Comparison of ENCODE assay signal across 1 cellular context in the genomic region with DNA sequence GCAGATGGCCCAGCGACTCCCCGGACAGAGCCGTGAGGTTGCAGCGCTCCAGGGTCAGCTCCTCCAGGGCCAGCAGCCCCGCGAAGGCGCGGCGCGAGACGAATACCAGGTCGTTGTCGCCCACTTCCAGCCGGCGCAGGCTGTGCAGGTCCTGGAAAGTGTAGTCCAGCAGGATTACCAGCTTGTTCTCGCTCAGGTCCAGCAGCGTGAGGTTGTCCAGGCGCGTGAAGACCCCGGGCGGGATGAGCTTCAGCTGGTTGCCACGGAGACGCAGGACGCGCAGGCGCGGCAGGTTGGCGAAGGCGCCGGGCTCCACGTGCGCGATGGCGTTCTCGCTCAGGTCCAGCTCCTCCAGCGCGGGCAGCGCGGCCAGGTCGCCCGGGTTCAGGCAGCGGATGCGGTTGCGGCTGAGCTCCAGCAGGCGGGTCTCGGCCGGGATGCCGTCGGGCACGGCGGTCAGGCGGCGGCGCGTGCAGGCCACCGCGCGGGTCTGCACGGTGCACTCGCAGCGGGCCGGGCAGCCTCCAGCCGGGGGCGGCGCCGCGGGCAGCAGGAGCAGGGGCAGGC.
A peak's percentile ranks its signal among the peaks of the same experiment; 100 is the strongest.
TF ChIP-seq lines count a peak whose summit lies in the region.

No MANE protein-coding gene starts in this region.

TF ChIP-seq in HepG2, 621 proteins besides CTCF, POLR2A, EP300 and RAD21 (continued from another document and continues in another):
- TF ChIP-seq, protein P1, sequence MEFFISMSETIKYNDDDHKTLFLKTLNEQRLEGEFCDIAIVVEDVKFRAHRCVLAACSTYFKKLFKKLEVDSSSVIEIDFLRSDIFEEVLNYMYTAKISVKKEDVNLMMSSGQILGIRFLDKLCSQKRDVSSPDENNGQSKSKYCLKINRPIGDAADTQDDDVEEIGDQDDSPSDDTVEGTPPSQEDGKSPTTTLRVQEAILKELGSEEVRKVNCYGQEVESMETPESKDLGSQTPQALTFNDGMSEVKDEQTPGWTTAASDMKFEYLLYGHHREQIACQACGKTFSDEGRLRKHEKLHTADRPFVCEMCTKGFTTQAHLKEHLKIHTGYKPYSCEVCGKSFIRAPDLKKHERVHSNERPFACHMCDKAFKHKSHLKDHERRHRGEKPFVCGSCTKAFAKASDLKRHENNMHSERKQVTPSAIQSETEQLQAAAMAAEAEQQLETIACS (CRISPR knock-in tag; IDR thresholded peaks at IDR 0.05): peak; percentile 58
- TF ChIP-seq MYC (CRISPR knock-in tag; IDR thresholded peaks at IDR 0.05; ENCODE audit: borderline replicate concordance) (peak; percentile 45; the same call in 1 of the 2 replicates), ARNT2 (CRISPR knock-in tag; IDR thresholded peaks at IDR 0.05; ENCODE audit: low read depth) (0 out of 2 replicates have a peak, but pooled peaks have one; percentile 37), XBP1 (CRISPR knock-in tag; IDR thresholded peaks at IDR 0.05) (no peak), MLLT10 (CRISPR knock-in tag; IDR thresholded peaks at IDR 0.05) (no peak), ZNF674 (CRISPR knock-in tag; IDR thresholded peaks at IDR 0.05; ENCODE audit: low read depth) (0 out of 2 replicates have a peak, but pooled peaks have one; percentile 59), CAMTA2 (CRISPR knock-in tag; IDR thresholded peaks at IDR 0.05; ENCODE audit: borderline replicate concordance) (no peak), U2AF1 (optimal IDR thresholded peaks at IDR 0.05; ENCODE audit: low read depth, low read length) (no peak), ZNF883 (CRISPR knock-in tag; IDR thresholded peaks at IDR 0.05; ENCODE audit: not compliant biosample characterization) (peak; percentile 48), ZMYM4 (CRISPR knock-in tag; IDR thresholded peaks at IDR 0.05) (no peak), ZFY (CRISPR knock-in tag; IDR thresholded peaks at IDR 0.05) (peak; percentile 67), ZBTB3 (CRISPR knock-in tag; IDR thresholded peaks at IDR 0.05; ENCODE audit: borderline replicate concordance, low read depth) (no peak), CBX2 (IDR thresholded peaks at IDR 0.05; ENCODE audit: low read depth, low read length) (no peak), CBX2 (CRISPR knock-in tag; IDR thresholded peaks at IDR 0.05; ENCODE audit: low read depth) (no peak; the same call in 1 of the 2 replicates), CBX1 (IDR thresholded peaks at IDR 0.05; ENCODE audit: low read depth) (no peak), RFX5 (IDR thresholded peaks at IDR 0.05; ENCODE audit: low read depth, low read length) (no peak), ZNF605 (CRISPR knock-in tag; IDR thresholded peaks at IDR 0.05) (no peak), ZNF777 (CRISPR knock-in tag; IDR thresholded peaks at IDR 0.05) (peak; percentile 87), NR2C2 (CRISPR knock-in tag; IDR thresholded peaks at IDR 0.05; ENCODE audit: borderline replicate concordance) (peak; percentile 26; the same call in 1 of the 2 replicates), SIN3B (IDR thresholded peaks at IDR 0.05; ENCODE audit: low read length) (no peak), CENPX (CRISPR knock-in tag; IDR thresholded peaks at IDR 0.05) (no peak)
- TF ChIP-seq, protein P2, sequence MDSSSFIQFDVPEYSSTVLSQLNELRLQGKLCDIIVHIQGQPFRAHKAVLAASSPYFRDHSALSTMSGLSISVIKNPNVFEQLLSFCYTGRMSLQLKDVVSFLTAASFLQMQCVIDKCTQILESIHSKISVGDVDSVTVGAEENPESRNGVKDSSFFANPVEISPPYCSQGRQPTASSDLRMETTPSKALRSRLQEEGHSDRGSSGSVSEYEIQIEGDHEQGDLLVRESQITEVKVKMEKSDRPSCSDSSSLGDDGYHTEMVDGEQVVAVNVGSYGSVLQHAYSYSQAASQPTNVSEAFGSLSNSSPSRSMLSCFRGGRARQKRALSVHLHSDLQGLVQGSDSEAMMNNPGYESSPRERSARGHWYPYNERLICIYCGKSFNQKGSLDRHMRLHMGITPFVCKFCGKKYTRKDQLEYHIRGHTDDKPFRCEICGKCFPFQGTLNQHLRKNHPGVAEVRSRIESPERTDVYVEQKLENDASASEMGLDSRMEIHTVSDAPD (CRISPR knock-in tag; IDR thresholded peaks at IDR 0.05): no peak
- TF ChIP-seq, protein P3, sequence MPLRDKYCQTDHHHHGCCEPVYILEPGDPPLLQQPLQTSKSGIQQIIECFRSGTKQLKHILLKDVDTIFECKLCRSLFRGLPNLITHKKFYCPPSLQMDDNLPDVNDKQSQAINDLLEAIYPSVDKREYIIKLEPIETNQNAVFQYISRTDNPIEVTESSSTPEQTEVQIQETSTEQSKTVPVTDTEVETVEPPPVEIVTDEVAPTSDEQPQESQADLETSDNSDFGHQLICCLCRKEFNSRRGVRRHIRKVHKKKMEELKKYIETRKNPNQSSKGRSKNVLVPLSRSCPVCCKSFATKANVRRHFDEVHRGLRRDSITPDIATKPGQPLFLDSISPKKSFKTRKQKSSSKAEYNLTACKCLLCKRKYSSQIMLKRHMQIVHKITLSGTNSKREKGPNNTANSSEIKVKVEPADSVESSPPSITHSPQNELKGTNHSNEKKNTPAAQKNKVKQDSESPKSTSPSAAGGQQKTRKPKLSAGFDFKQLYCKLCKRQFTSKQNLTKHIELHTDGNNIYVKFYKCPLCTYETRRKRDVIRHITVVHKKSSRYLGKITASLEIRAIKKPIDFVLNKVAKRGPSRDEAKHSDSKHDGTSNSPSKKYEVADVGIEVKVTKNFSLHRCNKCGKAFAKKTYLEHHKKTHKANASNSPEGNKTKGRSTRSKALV (CRISPR knock-in tag; IDR thresholded peaks at IDR 0.05): peak; percentile 99
- TF ChIP-seq, protein P4, sequence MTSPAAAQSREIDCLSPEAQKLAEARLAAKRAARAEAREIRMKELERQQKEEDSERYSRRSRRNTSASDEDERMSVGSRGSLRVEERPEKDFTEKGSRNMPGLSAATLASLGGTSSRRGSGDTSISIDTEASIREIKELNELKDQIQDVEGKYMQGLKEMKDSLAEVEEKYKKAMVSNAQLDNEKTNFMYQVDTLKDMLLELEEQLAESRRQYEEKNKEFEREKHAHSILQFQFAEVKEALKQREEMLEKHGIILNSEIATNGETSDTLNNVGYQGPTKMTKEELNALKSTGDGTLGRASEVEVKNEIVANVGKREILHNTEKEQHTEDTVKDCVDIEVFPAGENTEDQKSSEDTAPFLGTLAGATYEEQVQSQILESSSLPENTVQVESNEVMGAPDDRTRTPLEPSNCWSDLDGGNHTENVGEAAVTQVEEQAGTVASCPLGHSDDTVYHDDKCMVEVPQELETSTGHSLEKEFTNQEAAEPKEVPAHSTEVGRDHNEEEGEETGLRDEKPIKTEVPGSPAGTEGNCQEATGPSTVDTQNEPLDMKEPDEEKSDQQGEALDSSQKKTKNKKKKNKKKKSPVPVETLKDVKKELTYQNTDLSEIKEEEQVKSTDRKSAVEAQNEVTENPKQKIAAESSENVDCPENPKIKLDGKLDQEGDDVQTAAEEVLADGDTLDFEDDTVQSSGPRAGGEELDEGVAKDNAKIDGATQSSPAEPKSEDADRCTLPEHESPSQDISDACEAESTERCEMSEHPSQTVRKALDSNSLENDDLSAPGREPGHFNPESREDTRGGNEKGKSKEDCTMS (CRISPR knock-in tag; conservative IDR thresholded peaks at IDR 0.05): no peak
- TF ChIP-seq, protein P5, sequence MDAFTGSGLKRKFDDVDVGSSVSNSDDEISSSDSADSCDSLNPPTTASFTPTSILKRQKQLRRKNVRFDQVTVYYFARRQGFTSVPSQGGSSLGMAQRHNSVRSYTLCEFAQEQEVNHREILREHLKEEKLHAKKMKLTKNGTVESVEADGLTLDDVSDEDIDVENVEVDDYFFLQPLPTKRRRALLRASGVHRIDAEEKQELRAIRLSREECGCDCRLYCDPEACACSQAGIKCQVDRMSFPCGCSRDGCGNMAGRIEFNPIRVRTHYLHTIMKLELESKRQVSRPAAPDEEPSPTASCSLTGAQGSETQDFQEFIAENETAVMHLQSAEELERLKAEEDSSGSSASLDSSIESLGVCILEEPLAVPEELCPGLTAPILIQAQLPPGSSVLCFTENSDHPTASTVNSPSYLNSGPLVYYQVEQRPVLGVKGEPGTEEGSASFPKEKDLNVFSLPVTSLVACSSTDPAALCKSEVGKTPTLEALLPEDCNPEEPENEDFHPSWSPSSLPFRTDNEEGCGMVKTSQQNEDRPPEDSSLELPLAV (CRISPR knock-in tag; conservative IDR thresholded peaks at IDR 0.05; ENCODE audit: low read depth): no peak
- TF ChIP-seq, protein P6, sequence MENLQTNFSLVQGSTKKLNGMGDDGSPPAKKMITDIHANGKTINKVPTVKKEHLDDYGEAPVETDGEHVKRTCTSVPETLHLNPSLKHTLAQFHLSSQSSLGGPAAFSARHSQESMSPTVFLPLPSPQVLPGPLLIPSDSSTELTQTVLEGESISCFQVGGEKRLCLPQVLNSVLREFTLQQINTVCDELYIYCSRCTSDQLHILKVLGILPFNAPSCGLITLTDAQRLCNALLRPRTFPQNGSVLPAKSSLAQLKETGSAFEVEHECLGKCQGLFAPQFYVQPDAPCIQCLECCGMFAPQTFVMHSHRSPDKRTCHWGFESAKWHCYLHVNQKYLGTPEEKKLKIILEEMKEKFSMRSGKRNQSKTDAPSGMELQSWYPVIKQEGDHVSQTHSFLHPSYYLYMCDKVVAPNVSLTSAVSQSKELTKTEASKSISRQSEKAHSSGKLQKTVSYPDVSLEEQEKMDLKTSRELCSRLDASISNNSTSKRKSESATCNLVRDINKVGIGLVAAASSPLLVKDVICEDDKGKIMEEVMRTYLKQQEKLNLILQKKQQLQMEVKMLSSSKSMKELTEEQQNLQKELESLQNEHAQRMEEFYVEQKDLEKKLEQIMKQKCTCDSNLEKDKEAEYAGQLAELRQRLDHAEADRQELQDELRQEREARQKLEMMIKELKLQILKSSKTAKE (CRISPR knock-in tag; IDR thresholded peaks at IDR 0.05; ENCODE audit: borderline replicate concordance): no peak
- TF ChIP-seq, protein P7, sequence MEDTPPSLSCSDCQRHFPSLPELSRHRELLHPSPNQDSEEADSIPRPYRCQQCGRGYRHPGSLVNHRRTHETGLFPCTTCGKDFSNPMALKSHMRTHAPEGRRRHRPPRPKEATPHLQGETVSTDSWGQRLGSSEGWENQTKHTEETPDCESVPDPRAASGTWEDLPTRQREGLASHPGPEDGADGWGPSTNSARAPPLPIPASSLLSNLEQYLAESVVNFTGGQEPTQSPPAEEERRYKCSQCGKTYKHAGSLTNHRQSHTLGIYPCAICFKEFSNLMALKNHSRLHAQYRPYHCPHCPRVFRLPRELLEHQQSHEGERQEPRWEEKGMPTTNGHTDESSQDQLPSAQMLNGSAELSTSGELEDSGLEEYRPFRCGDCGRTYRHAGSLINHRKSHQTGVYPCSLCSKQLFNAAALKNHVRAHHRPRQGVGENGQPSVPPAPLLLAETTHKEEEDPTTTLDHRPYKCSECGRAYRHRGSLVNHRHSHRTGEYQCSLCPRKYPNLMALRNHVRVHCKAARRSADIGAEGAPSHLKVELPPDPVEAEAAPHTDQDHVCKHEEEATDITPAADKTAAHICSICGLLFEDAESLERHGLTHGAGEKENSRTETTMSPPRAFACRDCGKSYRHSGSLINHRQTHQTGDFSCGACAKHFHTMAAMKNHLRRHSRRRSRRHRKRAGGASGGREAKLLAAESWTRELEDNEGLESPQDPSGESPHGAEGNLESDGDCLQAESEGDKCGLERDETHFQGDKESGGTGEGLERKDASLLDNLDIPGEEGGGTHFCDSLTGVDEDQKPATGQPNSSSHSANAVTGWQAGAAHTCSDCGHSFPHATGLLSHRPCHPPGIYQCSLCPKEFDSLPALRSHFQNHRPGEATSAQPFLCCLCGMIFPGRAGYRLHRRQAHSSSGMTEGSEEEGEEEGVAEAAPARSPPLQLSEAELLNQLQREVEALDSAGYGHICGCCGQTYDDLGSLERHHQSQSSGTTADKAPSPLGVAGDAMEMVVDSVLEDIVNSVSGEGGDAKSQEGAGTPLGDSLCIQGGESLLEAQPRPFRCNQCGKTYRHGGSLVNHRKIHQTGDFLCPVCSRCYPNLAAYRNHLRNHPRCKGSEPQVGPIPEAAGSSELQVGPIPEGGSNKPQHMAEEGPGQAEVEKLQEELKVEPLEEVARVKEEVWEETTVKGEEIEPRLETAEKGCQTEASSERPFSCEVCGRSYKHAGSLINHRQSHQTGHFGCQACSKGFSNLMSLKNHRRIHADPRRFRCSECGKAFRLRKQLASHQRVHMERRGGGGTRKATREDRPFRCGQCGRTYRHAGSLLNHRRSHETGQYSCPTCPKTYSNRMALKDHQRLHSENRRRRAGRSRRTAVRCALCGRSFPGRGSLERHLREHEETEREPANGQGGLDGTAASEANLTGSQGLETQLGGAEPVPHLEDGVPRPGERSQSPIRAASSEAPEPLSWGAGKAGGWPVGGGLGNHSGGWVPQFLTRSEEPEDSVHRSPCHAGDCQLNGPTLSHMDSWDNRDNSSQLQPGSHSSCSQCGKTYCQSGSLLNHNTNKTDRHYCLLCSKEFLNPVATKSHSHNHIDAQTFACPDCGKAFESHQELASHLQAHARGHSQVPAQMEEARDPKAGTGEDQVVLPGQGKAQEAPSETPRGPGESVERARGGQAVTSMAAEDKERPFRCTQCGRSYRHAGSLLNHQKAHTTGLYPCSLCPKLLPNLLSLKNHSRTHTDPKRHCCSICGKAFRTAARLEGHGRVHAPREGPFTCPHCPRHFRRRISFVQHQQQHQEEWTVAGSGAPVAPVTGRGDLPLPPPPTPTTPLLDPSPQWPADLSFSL (CRISPR knock-in tag; IDR thresholded peaks at IDR 0.05): no peak
- TF ChIP-seq, protein P8, sequence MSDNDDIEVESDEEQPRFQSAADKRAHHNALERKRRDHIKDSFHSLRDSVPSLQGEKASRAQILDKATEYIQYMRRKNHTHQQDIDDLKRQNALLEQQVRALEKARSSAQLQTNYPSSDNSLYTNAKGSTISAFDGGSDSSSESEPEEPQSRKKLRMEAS (IDR thresholded peaks at IDR 0.05): peak; percentile 89
- TF ChIP-seq, protein P9, sequence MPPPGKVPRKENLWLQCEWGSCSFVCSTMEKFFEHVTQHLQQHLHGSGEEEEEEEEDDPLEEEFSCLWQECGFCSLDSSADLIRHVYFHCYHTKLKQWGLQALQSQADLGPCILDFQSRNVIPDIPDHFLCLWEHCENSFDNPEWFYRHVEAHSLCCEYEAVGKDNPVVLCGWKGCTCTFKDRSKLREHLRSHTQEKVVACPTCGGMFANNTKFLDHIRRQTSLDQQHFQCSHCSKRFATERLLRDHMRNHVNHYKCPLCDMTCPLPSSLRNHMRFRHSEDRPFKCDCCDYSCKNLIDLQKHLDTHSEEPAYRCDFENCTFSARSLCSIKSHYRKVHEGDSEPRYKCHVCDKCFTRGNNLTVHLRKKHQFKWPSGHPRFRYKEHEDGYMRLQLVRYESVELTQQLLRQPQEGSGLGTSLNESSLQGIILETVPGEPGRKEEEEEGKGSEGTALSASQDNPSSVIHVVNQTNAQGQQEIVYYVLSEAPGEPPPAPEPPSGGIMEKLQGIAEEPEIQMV (CRISPR knock-in tag; IDR thresholded peaks at IDR 0.05; ENCODE audit: low read depth): 0 out of 2 replicates have a peak, but pooled peaks have one; percentile 44
- TF ChIP-seq, protein P10, sequence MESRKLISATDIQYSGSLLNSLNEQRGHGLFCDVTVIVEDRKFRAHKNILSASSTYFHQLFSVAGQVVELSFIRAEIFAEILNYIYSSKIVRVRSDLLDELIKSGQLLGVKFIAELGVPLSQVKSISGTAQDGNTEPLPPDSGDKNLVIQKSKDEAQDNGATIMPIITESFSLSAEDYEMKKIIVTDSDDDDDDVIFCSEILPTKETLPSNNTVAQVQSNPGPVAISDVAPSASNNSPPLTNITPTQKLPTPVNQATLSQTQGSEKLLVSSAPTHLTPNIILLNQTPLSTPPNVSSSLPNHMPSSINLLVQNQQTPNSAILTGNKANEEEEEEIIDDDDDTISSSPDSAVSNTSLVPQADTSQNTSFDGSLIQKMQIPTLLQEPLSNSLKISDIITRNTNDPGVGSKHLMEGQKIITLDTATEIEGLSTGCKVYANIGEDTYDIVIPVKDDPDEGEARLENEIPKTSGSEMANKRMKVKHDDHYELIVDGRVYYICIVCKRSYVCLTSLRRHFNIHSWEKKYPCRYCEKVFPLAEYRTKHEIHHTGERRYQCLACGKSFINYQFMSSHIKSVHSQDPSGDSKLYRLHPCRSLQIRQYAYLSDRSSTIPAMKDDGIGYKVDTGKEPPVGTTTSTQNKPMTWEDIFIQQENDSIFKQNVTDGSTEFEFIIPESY (CRISPR knock-in tag; IDR thresholded peaks at IDR 0.05): 0 out of 2 replicates have a peak, but pooled peaks have one; percentile 33
